16 cellular contexts compared by ENCODE assay signal in the genomic region with DNA sequence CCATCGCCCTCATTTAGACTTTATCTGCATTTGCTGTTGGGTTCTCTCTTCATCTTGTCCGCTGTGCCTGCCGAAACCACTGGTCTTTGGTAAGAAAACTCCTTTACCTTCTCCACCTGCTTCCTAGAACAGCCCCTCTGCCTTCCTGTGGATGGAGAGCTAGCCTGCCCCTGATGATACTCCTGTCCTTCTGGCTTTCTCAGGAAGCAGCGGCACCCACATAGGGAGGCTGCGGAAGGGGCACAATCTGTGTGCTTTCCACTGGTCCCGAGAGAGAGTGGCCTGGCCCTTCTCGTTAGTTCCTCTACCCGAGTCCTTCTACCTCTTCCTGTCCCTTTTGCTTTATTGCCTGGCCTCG.
DNase-seq lines count a peak whose midpoint lies in the region; ATAC-seq and TF ChIP-seq lines count a peak whose summit lies in the region.
"Had no signal": no experiment of that assay in that cellular context is flagged by ENCODE, and none has a peak within 500 bp of the region (broad histone marks: within the 10 kb centered on the region; RNA-seq: fewer than 3 reads in every experiment).

No MANE protein-coding gene starts in this region.

- no peaks in the 10 kb centered on the region for H3K9me3 Mint-ChIP-seq in CD4-positive, alpha-beta memory T cell
- H3K9me3 Mint-ChIP-seq: stimulated activated naive B cell treated with anti-CD40 and anti-IgM and Interleukin-4, amounts not matched to agents 10 μg/mL and 1 μg/mL and 100 μg/mL, for 72 hours had no signal

- H3K9me3 ChIP-seq in CD4-positive, alpha-beta memory T cell (ENCODE audit: control insufficient read depth in 1 of 2, low read length in 2 of 2): no peaks in the 10 kb centered on the region
- no peaks in the 10 kb centered on the region for H3K9me3 ChIP-seq in T-helper 17 cell (ENCODE audit: control insufficient read depth, low read length, poor library complexity, severe bottlenecking)
- H3K9me3 ChIP-seq in esophagus muscularis mucosa: no peaks in the 10 kb centered on the region
- no peaks in the 10 kb centered on the region for H3K9me3 ChIP-seq in osteoblast (ENCODE audit: low read depth, low read length)
- H3K9me3 ChIP-seq: ascending aorta, Peyer's patch had no signal

- CTCF ChIA-PET in CD4-positive, alpha-beta memory T cell (lab: Charles Lee; ENCODE audit: partially characterized antibody): interaction anchor here (3.6 kb wide), 1 partner anchor 45 kb away, joined by 16 read pairs; no protein-coding TSS in a partner anchor

- no peak for ATAC-seq in T-helper 17 cell
- no peak for ATAC-seq in omental fat pad (ENCODE audit: low FRiP score)
- no peak for ATAC-seq in HG03095 (IDR thresholded peaks at IDR 0.05; ENCODE audit: unreplicated experiment)
- no peak for ATAC-seq in GM18909 (IDR thresholded peaks at IDR 0.05; ENCODE audit: poor library complexity, unreplicated experiment)
- ATAC-seq: stimulated activated naive B cell treated with anti-CD40 and anti-IgM and Interleukin-4, amounts not matched to agents 10 μg/mL and 1 μg/mL and 100 μg/mL, for 72 hours had no signal

- POLR2A ChIA-PET in CD4-positive, alpha-beta memory T cell (lab: Charles Lee; ENCODE audit: partially characterized antibody): no interaction called here

- intact Hi-C loops in CD4-positive, alpha-beta memory T cell (cut with micrococcal nuclease): no loop called here
- intact Hi-C loops in esophagus muscularis mucosa (cut with DNase I): no loop called here

- H3K4me2 ChIP-seq in osteoblast (ENCODE audit: insufficient read depth, low read length): no peak overlapping the region

- H3K4me3 Mint-ChIP-seq in CD4-positive, alpha-beta memory T cell: no peak overlapping the region
- no peak overlapping the region for H3K4me3 Mint-ChIP-seq in T-helper 17 cell
- H3K4me3 Mint-ChIP-seq: stimulated activated naive B cell treated with anti-CD40 and anti-IgM and Interleukin-4, amounts not matched to agents 10 μg/mL and 1 μg/mL and 100 μg/mL, for 72 hours had no signal

- H3K27me3 ChIP-seq in CD4-positive, alpha-beta memory T cell (ENCODE audit: insufficient read depth, low read length): no peaks in the 10 kb centered on the region
- H3K27me3 ChIP-seq in esophagus muscularis mucosa (no peaks in the 10 kb centered on the region), osteoblast (ENCODE audit: insufficient read depth, low read length) (no peaks in the 10 kb centered on the region)
- H3K27me3 ChIP-seq: ascending aorta, Peyer's patch had no signal

- no peak for TF ChIP-seq EP300 in esophagus muscularis mucosa (IDR thresholded peaks at IDR 0.05)

- peaks cover 54% of the 10 kb centered on the region for H3K79me2 ChIP-seq in osteoblast (ENCODE audit: insufficient read depth, low read length)

- peak overlapping the region in 6 of 7 donors; percentile 56 to 86 (median 76) for H3K27ac Mint-ChIP-seq in CD4-positive, alpha-beta memory T cell
- H3K27ac Mint-ChIP-seq in T-helper 17 cell: peak overlapping the region; percentile 94

- H3K4me3 ChIP-seq in CD4-positive, alpha-beta memory T cell (ENCODE audit: low read length in 2 of 2): no peak overlapping the region
- H3K4me3 ChIP-seq in esophagus muscularis mucosa (no peak overlapping the region), osteoblast (ENCODE audit: insufficient read depth, low read length) (no peak overlapping the region)
- H3K4me3 ChIP-seq: ascending aorta, GM23248, Peyer's patch, skin epidermis had no signal

- H3K27ac ChIP-seq in CD4-positive, alpha-beta memory T cell (ENCODE audit: low read depth, low read length): no peak overlapping the region
- peak overlapping the region; percentile 79 to 86 (median 83) for H3K27ac ChIP-seq in esophagus muscularis mucosa (replicated peaks in 1 of 4)
- H3K27ac ChIP-seq in osteoblast (ENCODE audit: low read depth, low read length): peak overlapping the region; percentile 27
- H3K27ac ChIP-seq: GM23248 had no signal

- peaks cover 7% of the 10 kb centered on the region for H4K20me1 ChIP-seq in osteoblast (ENCODE audit: insufficient read depth, low read length)

- DNase-seq in CD4-positive, alpha-beta memory T cell: no peak
- DNase-seq in T-helper 17 cell: no peak
- DNase-seq in esophagus muscularis mucosa (ENCODE audit: extremely low spot score): no peak
- DNase-seq in osteoblast (ENCODE audit: insufficient read length, low spot score, missing footprints): no peak
- DNase-seq in germinal center (ENCODE audit: low spot score): no peak
- DNase-seq in omental fat pad (ENCODE audit: low spot score): no peak
- DNase-seq: DND-41; GM23248; NCI-H1930; occipital lobe; stimulated activated naive B cell treated with anti-CD40 and anti-IgM and Interleukin-4, amounts not matched to agents 10 μg/mL and 1 μg/mL and 100 μg/mL, for 72 hours had no signal

- no peaks in the 10 kb centered on the region for H3K27me3 Mint-ChIP-seq in CD4-positive, alpha-beta memory T cell
- no peaks in the 10 kb centered on the region for H3K27me3 Mint-ChIP-seq in T-helper 17 cell
- H3K27me3 Mint-ChIP-seq: stimulated activated naive B cell treated with anti-CD40 and anti-IgM and Interleukin-4, amounts not matched to agents 10 μg/mL and 1 μg/mL and 100 μg/mL, for 72 hours had no signal

- peaks cover 60 to 85% (median 73%) of the 10 kb centered on the region in 4 donors for H3K4me1 Mint-ChIP-seq in CD4-positive, alpha-beta memory T cell
- H3K4me1 Mint-ChIP-seq in T-helper 17 cell: peaks cover 52% of the 10 kb centered on the region

- TF ChIP-seq CTCF in esophagus muscularis mucosa (IDR thresholded peaks at IDR 0.05) (no peak), osteoblast (IDR thresholded peaks at IDR 0.05; ENCODE audit: extremely low read depth, low read depth, low read length) (no peak), omental fat pad (IDR thresholded peaks at IDR 0.05) (no peak)

- H2AFZ ChIP-seq in osteoblast (ENCODE audit: low read length): no peak overlapping the region
- H2AFZ ChIP-seq: GM23248 had no signal

- peaks cover 10 to 55% of the 10 kb centered on the region in 2 donors for H3K36me3 Mint-ChIP-seq in CD4-positive, alpha-beta memory T cell
- H3K36me3 Mint-ChIP-seq in T-helper 17 cell (ENCODE audit: low read depth): no peaks in the 10 kb centered on the region

- TF ChIP-seq POLR2A in esophagus muscularis mucosa (IDR thresholded peaks at IDR 0.05; ENCODE audit: low read depth): no peak

- WGBS in esophagus muscularis mucosa: 88% methylated on average over 9 of the region's 9 CpGs

- H3K4me1 ChIP-seq in CD4-positive, alpha-beta memory T cell (ENCODE audit: insufficient read depth, low read length): peaks cover 38% of the 10 kb centered on the region
- H3K4me1 ChIP-seq in esophagus muscularis mucosa: peaks cover 53 to 89% (median 75%) of the 10 kb centered on the region in 4 donors
- peaks cover 23% of the 10 kb centered on the region for H3K4me1 ChIP-seq in osteoblast (ENCODE audit: insufficient read depth, low read length)

- H3K36me3 ChIP-seq in CD4-positive, alpha-beta memory T cell (ENCODE audit: insufficient read depth, low read length): no peaks in the 10 kb centered on the region
- peaks cover 0 to 15% (median 7%) of the 10 kb centered on the region in 4 donors for H3K36me3 ChIP-seq in esophagus muscularis mucosa
- H3K36me3 ChIP-seq in osteoblast (ENCODE audit: insufficient read depth, low read length): peaks cover 5% of the 10 kb centered on the region
